In the genomic region with DNA sequence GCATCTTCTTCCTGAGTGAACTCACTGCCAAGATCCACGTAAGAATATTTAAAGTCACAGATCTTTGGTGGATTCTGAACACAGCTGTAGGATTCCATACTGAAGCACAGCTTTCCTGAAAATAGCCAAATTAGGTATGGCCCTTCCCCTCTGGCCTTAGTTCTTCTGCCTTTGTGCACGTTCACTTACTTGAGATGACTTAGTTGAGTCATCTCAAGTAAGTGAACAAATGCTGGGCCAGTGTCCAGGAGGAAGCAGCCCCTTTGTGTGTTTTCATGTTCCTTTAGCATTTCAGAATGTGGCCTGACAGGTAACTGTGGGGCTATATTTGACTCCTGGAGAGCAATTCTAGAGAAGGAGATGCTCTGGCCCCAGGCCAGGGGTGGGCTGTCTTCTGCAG, we compare ENCODE assay signal across 12 cellular contexts. TPM values are rescaled to one million over a fixed set of nuclear protein-coding genes. Genes with fewer than 3 reads are reported as not detected.
DNase-seq lines count a peak whose midpoint lies in the region; ATAC-seq and TF ChIP-seq lines count a peak whose summit lies in the region.
"Had no signal": no experiment of that assay in that cellular context is flagged by ENCODE, and none has a peak within 500 bp of the region (broad histone marks: within the 10 kb centered on the region; RNA-seq: fewer than 3 reads in every experiment).

No MANE protein-coding gene starts in this region.

- peaks cover 72% of the 10 kb centered on the region for H3K9me3 ChIP-seq in BLaER1
- no peaks in the 10 kb centered on the region for H3K9me3 ChIP-seq in smooth muscle cell (replicated peaks; ENCODE audit: low read depth)
- H3K9me3 ChIP-seq: thyroid gland had no signal

- intact Hi-C loops in natural killer cell (cut with micrococcal nuclease): no loop called here

- ATAC-seq in GM19468 (IDR thresholded peaks at IDR 0.05; ENCODE audit: extremely low read depth, unreplicated experiment) (peak; percentile 49), HG03280 (IDR thresholded peaks at IDR 0.05; ENCODE audit: unreplicated experiment) (peak; percentile 52), natural killer cell (no peak)

- H3K36me3 ChIP-seq in BLaER1: peaks cover 57% of the 10 kb centered on the region
- no peaks in the 10 kb centered on the region for H3K36me3 ChIP-seq in smooth muscle cell (ENCODE audit: low read depth)
- H3K36me3 ChIP-seq: thyroid gland had no signal

- H3K4me3 Mint-ChIP-seq in chondrocyte (ENCODE audit: unreplicated experiment) (no peak overlapping the region), natural killer cell (no peak overlapping the region)

- H3K27ac ChIP-seq in BLaER1: no peak overlapping the region
- H3K27ac ChIP-seq in smooth muscle cell (ENCODE audit: low read depth): no peak overlapping the region

- 60% methylated on average over 2 of the region's 2 CpGs for WGBS in smooth muscle cell (ENCODE audit: low lambda C conversion rate)

- peaks cover 53% of the 10 kb centered on the region for H3K4me1 ChIP-seq in BLaER1
- H3K4me1 ChIP-seq in smooth muscle cell (ENCODE audit: low read depth): peaks cover 13% of the 10 kb centered on the region

- H2AFZ ChIP-seq in smooth muscle cell (ENCODE audit: low read depth): no peak overlapping the region

- H3K27ac Mint-ChIP-seq in chondrocyte (ENCODE audit: unreplicated experiment) (no peak overlapping the region), natural killer cell (peak overlapping the region in 1 of 2 donors; percentile 59)
- H3K27ac Mint-ChIP-seq: activated T-helper 2 cell treated with anti-CD3 and anti-CD28 coated beads, Interferon-gamma antibody, Interleukin-2, Interleukin-4, amounts not matched to agents 10 μg/mL and 5 μg/mL and 100 μg/mL, durations not matched to agents 14 hours and 24 hours and 36 hours had no signal

- H3K4me3 ChIP-seq in BLaER1 (no peak overlapping the region; the same call in 1 of the 2 replicates), smooth muscle cell (no peak overlapping the region)
- H3K4me3 ChIP-seq: thyroid gland had no signal

- H3K79me2 ChIP-seq in smooth muscle cell (ENCODE audit: low read depth): peaks cover 99% of the 10 kb centered on the region

- 0 out of 2 replicates have a peak overlapping the region, but pooled peaks have one; percentile 6 for H3K4me2 ChIP-seq in BLaER1
- no peak overlapping the region for H3K4me2 ChIP-seq in smooth muscle cell

- H3K9me3 Mint-ChIP-seq in chondrocyte (ENCODE audit: low read depth) (peaks cover 14% of the 10 kb centered on the region), natural killer cell (peaks cover 2 to 16% of the 10 kb centered on the region in 2 donors)

- H3K27me3 Mint-ChIP-seq in chondrocyte (ENCODE audit: low read depth) (no peaks in the 10 kb centered on the region), natural killer cell (ENCODE audit: low read depth in 2 of 2) (no peaks in the 10 kb centered on the region)
- H3K27me3 Mint-ChIP-seq: CD4-positive, CD25-positive, alpha-beta regulatory T cell had no signal

- H3F3A ChIP-seq in smooth muscle cell (ENCODE audit: low read depth): no peaks in the 10 kb centered on the region

- no peaks in the 10 kb centered on the region for H3K36me3 Mint-ChIP-seq in chondrocyte (ENCODE audit: low read depth)
- H3K36me3 Mint-ChIP-seq in natural killer cell: no peaks in the 10 kb centered on the region

- TF ChIP-seq CTCF in chondrocyte (IDR thresholded peaks at IDR 0.05) (no peak), smooth muscle cell (IDR thresholded peaks at IDR 0.05; ENCODE audit: borderline replicate concordance, insufficient read depth, poor library complexity, severe bottlenecking) (no peak), natural killer cell (IDR thresholded peaks at IDR 0.05) (no peak)

- H3K4me1 Mint-ChIP-seq in chondrocyte (ENCODE audit: low read depth) (peaks cover 51% of the 10 kb centered on the region), natural killer cell (peaks cover 48 to 79% of the 10 kb centered on the region in 2 donors)

- DNase-seq in dermis blood vessel endothelial cell (peak; percentile 85), chondrocyte (ENCODE audit: low spot score) (no peak), smooth muscle cell (lab: John Stamatoyannopoulos, UW; ENCODE audit: unreplicated experiment) (no peak), natural killer cell (no peak), NCI-H345 (lab: John Stamatoyannopoulos, UW) (no peak)
- DNase-seq: CD4-positive, CD25-positive, alpha-beta regulatory T cell; small intestine had no signal

- H3K9ac ChIP-seq in BLaER1 (no peak overlapping the region), smooth muscle cell (ENCODE audit: low read depth) (no peak overlapping the region)

- H4K20me1 ChIP-seq in BLaER1 (peaks cover 13% of the 10 kb centered on the region), smooth muscle cell (ENCODE audit: low read depth) (peaks cover 57% of the 10 kb centered on the region)

- H3K27me3 ChIP-seq in BLaER1 (no peaks in the 10 kb centered on the region), smooth muscle cell (ENCODE audit: low read depth) (no peaks in the 10 kb centered on the region)
- H3K27me3 ChIP-seq: thyroid gland had no signal

RNA-seq across cellular contexts. Expression of gene CCNY, which starts 51.5 kb away (rescaled TPM):
- total RNA-seq in dermis blood vessel endothelial cell (99.4 and 124 TPM in 2 replicates), chondrocyte (68.7 to 76.0 TPM (median 74.6 TPM) in 3 replicates), smooth muscle cell (46.9 and 56.3 TPM in 2 replicates), natural killer cell (10 to 100 TPM; 71.0 to 87.2 (median 74.3) TPM)
- 53.1 and 57.5 TPM in 2 replicates for polyA plus RNA-seq in smooth muscle cell

Comparison
In these comparisons a context has a peak if more than half of its experiments do, and no peak if none do; other contexts are left out.
1. ATAC-seq: peak in GM19468 (single experiment) and HG03280 (single experiment); none in natural killer cell (0 of 3).